In genomic region chr3:71695000-71695482, GRCh38 we compare ENCODE assay signal across 1 cellular context.
TF ChIP-seq lines count a peak whose summit lies in the region.

No MANE protein-coding gene starts in this region.

TF ChIP-seq in A549, 52 proteins besides CTCF, POLR2A, EP300 and RAD21 (continued from another document):
- TF ChIP-seq FOSL2 (IDR thresholded peaks at IDR 0.05) (no peak), FOSL2 (CRISPR knock-in tag; IDR thresholded peaks at IDR 0.05) (no peak), MAZ (IDR thresholded peaks at IDR 0.05; ENCODE audit: borderline replicate concordance, low read depth, low read length) (no peak)
TF ChIP-seq in A549: peak in this region for 0.
